1 cellular context compared by ENCODE assay signal in genomic region chr2:237435844-237436590, GRCh38.
TF ChIP-seq lines count a peak whose summit lies in the region.

No MANE protein-coding gene starts in this region.

TF ChIP-seq in HepG2, 621 proteins besides CTCF, POLR2A, EP300 and RAD21 (continued from another document):
- no peak for TF ChIP-seq HNF1A (IDR thresholded peaks at IDR 0.05; ENCODE audit: low read depth)
- no peak for TF ChIP-seq HNF1A (CRISPR knock-in tag; IDR thresholded peaks at IDR 0.05; ENCODE audit: borderline replicate concordance)
- no peak for TF ChIP-seq ZNF12 (CRISPR knock-in tag; IDR thresholded peaks at IDR 0.05)
- no peak for TF ChIP-seq MBNL3 (CRISPR knock-in tag; conservative IDR thresholded peaks at IDR 0.05)
- TF ChIP-seq ZNF235 (CRISPR knock-in tag; IDR thresholded peaks at IDR 0.05; ENCODE audit: borderline replicate concordance), result no peak
- TF ChIP-seq ADNP (CRISPR knock-in tag; IDR thresholded peaks at IDR 0.05), result no peak
- TF ChIP-seq MYC (CRISPR knock-in tag; IDR thresholded peaks at IDR 0.05; ENCODE audit: borderline replicate concordance), result no peak
- TF ChIP-seq ZNF138 (CRISPR knock-in tag; IDR thresholded peaks at IDR 0.05; ENCODE audit: low read depth), result no peak
- TF ChIP-seq CBX2 (IDR thresholded peaks at IDR 0.05; ENCODE audit: low read depth, low read length), result no peak
- TF ChIP-seq CBX2 (CRISPR knock-in tag; IDR thresholded peaks at IDR 0.05; ENCODE audit: low read depth), result no peak
- TF ChIP-seq ZNF251 (CRISPR knock-in tag; IDR thresholded peaks at IDR 0.05), result no peak
- no peak for TF ChIP-seq TCF7 (IDR thresholded peaks at IDR 0.05; ENCODE audit: low read depth)
- no peak for TF ChIP-seq SIX4 (CRISPR knock-in tag; IDR thresholded peaks at IDR 0.05)
- TF ChIP-seq, protein P1, sequence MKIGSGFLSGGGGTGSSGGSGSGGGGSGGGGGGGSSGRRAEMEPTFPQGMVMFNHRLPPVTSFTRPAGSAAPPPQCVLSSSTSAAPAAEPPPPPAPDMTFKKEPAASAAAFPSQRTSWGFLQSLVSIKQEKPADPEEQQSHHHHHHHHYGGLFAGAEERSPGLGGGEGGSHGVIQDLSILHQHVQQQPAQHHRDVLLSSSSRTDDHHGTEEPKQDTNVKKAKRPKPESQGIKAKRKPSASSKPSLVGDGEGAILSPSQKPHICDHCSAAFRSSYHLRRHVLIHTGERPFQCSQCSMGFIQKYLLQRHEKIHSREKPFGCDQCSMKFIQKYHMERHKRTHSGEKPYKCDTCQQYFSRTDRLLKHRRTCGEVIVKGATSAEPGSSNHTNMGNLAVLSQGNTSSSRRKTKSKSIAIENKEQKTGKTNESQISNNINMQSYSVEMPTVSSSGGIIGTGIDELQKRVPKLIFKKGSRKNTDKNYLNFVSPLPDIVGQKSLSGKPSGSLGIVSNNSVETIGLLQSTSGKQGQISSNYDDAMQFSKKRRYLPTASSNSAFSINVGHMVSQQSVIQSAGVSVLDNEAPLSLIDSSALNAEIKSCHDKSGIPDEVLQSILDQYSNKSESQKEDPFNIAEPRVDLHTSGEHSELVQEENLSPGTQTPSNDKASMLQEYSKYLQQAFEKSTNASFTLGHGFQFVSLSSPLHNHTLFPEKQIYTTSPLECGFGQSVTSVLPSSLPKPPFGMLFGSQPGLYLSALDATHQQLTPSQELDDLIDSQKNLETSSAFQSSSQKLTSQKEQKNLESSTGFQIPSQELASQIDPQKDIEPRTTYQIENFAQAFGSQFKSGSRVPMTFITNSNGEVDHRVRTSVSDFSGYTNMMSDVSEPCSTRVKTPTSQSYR (CRISPR knock-in tag; IDR thresholded peaks at IDR 0.05; ENCODE audit: borderline replicate concordance), result no peak
- no peak for TF ChIP-seq GZF1 (CRISPR knock-in tag; IDR thresholded peaks at IDR 0.05)
- TF ChIP-seq, protein P2, sequence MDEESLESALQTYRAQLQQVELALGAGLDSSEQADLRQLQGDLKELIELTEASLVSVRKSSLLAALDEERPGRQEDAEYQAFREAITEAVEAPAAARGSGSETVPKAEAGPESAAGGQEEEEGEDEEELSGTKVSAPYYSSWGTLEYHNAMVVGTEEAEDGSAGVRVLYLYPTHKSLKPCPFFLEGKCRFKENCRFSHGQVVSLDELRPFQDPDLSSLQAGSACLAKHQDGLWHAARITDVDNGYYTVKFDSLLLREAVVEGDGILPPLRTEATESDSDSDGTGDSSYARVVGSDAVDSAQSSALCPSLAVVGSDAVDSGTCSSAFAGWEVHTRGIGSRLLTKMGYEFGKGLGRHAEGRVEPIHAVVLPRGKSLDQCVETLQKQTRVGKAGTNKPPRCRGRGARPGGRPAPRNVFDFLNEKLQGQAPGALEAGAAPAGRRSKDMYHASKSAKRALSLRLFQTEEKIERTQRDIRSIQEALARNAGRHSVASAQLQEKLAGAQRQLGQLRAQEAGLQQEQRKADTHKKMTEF (CRISPR knock-in tag; IDR thresholded peaks at IDR 0.05), result no peak
- no peak for TF ChIP-seq ZNF572 (CRISPR knock-in tag; IDR thresholded peaks at IDR 0.05)
- TF ChIP-seq ZMYM3 (CRISPR knock-in tag; IDR thresholded peaks at IDR 0.05), result no peak
- TF ChIP-seq HOXA5 (CRISPR knock-in tag; IDR thresholded peaks at IDR 0.05), result no peak
- TF ChIP-seq ZNF224 (CRISPR knock-in tag; IDR thresholded peaks at IDR 0.05), result no peak
- TF ChIP-seq, protein P3, sequence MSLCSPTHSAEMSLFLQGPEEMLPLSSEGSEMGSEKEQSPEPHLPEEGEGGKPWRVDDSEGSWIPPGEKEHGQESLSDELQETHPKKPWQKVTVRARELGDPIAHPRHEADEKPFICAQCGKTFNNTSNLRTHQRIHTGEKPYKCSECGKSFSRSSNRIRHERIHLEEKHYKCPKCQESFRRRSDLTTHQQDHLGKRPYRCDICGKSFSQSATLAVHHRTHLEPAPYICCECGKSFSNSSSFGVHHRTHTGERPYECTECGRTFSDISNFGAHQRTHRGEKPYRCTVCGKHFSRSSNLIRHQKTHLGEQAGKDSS (CRISPR knock-in tag; IDR thresholded peaks at IDR 0.05; ENCODE audit: borderline replicate concordance, low read depth), result no peak
